In the genomic region with DNA sequence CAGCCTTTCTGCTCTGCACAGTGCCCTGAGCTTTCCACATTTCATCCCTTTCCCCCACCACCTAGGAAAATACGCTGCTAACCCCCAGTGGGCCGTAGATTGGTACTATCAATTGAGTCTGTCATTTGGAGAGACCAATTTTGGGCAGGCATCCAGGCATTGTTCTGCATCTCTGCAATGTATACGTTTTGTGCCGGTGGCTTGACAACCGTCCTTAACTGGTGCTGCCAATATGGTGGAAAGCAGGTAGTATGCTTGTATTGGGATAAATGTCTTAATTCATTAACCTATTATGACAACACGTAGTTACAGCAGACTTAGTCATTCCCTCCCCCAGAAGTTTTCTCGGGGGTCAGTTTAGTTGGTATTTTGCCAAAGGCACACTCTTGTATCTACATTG, we compare ENCODE assay signal across 8 cellular contexts. TPM values are rescaled to one million over a fixed set of nuclear protein-coding genes. Genes with fewer than 3 reads are reported as not detected.
DNase-seq lines count a peak whose midpoint lies in the region; ATAC-seq and TF ChIP-seq lines count a peak whose summit lies in the region.

No MANE protein-coding gene starts in this region.

- H4K20me1 ChIP-seq in MM.1S (ENCODE audit: insufficient read depth, low read length), result no peaks in the 10 kb centered on the region

- in situ Hi-C loops in brain microvascular endothelial cell (cut with HindIII; ENCODE audit: low pct_ligation_motif_present, low sequenced_read_pairs), result no loop called here

- no peaks in the 10 kb centered on the region for H3K9me3 ChIP-seq in MM.1S (replicated peaks; ENCODE audit: insufficient read depth, low read length)
- H3K9me3 ChIP-seq in effector memory CD4-positive, alpha-beta T cell (ENCODE audit: control insufficient read depth, low read length), result no peaks in the 10 kb centered on the region
- H3K9me3 ChIP-seq in parathyroid adenoma (ENCODE audit: control insufficient read depth, low read length), result no peaks in the 10 kb centered on the region

- H3K9ac ChIP-seq in MM.1S (ENCODE audit: low read length), result no peak overlapping the region
- H3K9ac ChIP-seq in parathyroid adenoma, result no peak overlapping the region

- H3K36me3 ChIP-seq in MM.1S (replicated peaks; ENCODE audit: insufficient read depth, low read length) (no peaks in the 10 kb centered on the region), parathyroid adenoma (ENCODE audit: control insufficient read depth, insufficient read depth, low read length) (no peaks in the 10 kb centered on the region), brain microvascular endothelial cell (replicated peaks) (no peaks in the 10 kb centered on the region)
- H3K36me3 ChIP-seq in effector memory CD4-positive, alpha-beta T cell (ENCODE audit: control insufficient read depth, insufficient read depth, low read length), result no peaks in the 10 kb centered on the region

- H3K4me2 ChIP-seq in MM.1S (ENCODE audit: low read depth, low read length) (peak overlapping the region; percentile 96; the same call in 1 of the 2 replicates), parathyroid adenoma (ENCODE audit: low read length) (no peak overlapping the region)

- ATAC-seq in left colon, result no peak

- no peaks in the 10 kb centered on the region for H3K9me2 ChIP-seq in MM.1S (replicated peaks; ENCODE audit: insufficient read depth, low read length)

- H3K79me2 ChIP-seq in MM.1S (ENCODE audit: low read length) (no peaks in the 10 kb centered on the region), parathyroid adenoma (no peaks in the 10 kb centered on the region)

- no peaks in the 10 kb centered on the region for H3K27me3 ChIP-seq in MM.1S (replicated peaks; ENCODE audit: insufficient read depth, low read length)
- H3K27me3 ChIP-seq in effector memory CD4-positive, alpha-beta T cell (replicated peaks; ENCODE audit: control insufficient read depth, insufficient read depth, low read length, poor library complexity, severe bottlenecking), result peaks cover 42% of the 10 kb centered on the region
- H3K27me3 ChIP-seq in parathyroid adenoma (ENCODE audit: control insufficient read depth, insufficient read depth, low read length), result no peaks in the 10 kb centered on the region
- peaks cover 36% of the 10 kb centered on the region for H3K27me3 ChIP-seq in brain microvascular endothelial cell (replicated peaks)

- H3F3A ChIP-seq in MM.1S (ENCODE audit: insufficient read depth, low read length), result no peaks in the 10 kb centered on the region

- H3K4me3 ChIP-seq in MM.1S (ENCODE audit: low read length) (0 out of 2 replicates have a peak overlapping the region, but pooled peaks have one; percentile 89), parathyroid adenoma (ENCODE audit: low read depth, low read length) (no peak overlapping the region), brain microvascular endothelial cell (ENCODE audit: low read depth, low read length) (no peak overlapping the region)
- H3K4me3 ChIP-seq in effector memory CD4-positive, alpha-beta T cell (ENCODE audit: insufficient read depth, low read depth, low read length, poor library complexity, severe bottlenecking), result peak overlapping the region; percentile 64

- H3K4me1 ChIP-seq in MM.1S (ENCODE audit: low read length), result no peaks in the 10 kb centered on the region
- H3K4me1 ChIP-seq in effector memory CD4-positive, alpha-beta T cell (ENCODE audit: control insufficient read depth, insufficient read depth, low read length, poor library complexity, severe bottlenecking), result peaks cover 17% of the 10 kb centered on the region
- no peaks in the 10 kb centered on the region for H3K4me1 ChIP-seq in parathyroid adenoma

- no peak overlapping the region for H2AFZ ChIP-seq in MM.1S (ENCODE audit: low read length)
- H2AFZ ChIP-seq in parathyroid adenoma, result peak overlapping the region; percentile 88

- H3K27ac ChIP-seq in MM.1S (ENCODE audit: low read length), result no peak overlapping the region
- H3K27ac ChIP-seq in effector memory CD4-positive, alpha-beta T cell (ENCODE audit: insufficient read depth, low read length, poor library complexity, severe bottlenecking), result no peak overlapping the region
- no peak overlapping the region for H3K27ac ChIP-seq in parathyroid adenoma
- no peak overlapping the region for H3K27ac ChIP-seq in brain microvascular endothelial cell

- intact Hi-C loops in left colon (cut with DNase I, micrococcal nuclease), result no loop called here

- TF ChIP-seq CTCF in MM.1S (IDR thresholded peaks at IDR 0.05; ENCODE audit: low read length), result no peak
- TF ChIP-seq CTCF in parathyroid adenoma (IDR thresholded peaks at IDR 0.05), result no peak
- no peak for TF ChIP-seq CTCF in brain microvascular endothelial cell (IDR thresholded peaks at IDR 0.05; ENCODE audit: low read depth, low read length, missing control alignments)

- DNase-seq in NCI-H345 (lab: John Stamatoyannopoulos, UW) (peak; percentile 32), NCI-H345 treated with DMSO at 0.1 percent for 48 hours (lab: John Stamatoyannopoulos, UW; ENCODE audit: unreplicated experiment) (no peak), MM.1S (no peak), left colon (no peak), brain microvascular endothelial cell (no peak), COLO668 (lab: John Stamatoyannopoulos, UW; ENCODE audit: unreplicated experiment) (no peak)
- no peak for DNase-seq in effector memory CD4-positive, alpha-beta T cell

RNA-seq across cellular contexts. Expression of gene ELMOD1, which starts 1.3 kb away (rescaled TPM):
- total RNA-seq in left colon, result under 1 TPM in 1 of 2 donors, not detected in 1; 0.22 TPM

RNA-seq across cellular contexts. Expression of gene ALKBH8, which starts 26.7 kb away (rescaled TPM):
- 1 to 10 TPM; 4.7 to 5.3 TPM for total RNA-seq in left colon

Comparison
In these comparisons a context has a peak if more than half of its experiments do, and no peak if none do; other contexts are left out.
1. H3K4me3 ChIP-seq: peak in MM.1S (single experiment) and effector memory CD4-positive, alpha-beta T cell (single experiment); none in parathyroid adenoma (single experiment) and brain microvascular endothelial cell (single experiment).